In the genomic region with DNA sequence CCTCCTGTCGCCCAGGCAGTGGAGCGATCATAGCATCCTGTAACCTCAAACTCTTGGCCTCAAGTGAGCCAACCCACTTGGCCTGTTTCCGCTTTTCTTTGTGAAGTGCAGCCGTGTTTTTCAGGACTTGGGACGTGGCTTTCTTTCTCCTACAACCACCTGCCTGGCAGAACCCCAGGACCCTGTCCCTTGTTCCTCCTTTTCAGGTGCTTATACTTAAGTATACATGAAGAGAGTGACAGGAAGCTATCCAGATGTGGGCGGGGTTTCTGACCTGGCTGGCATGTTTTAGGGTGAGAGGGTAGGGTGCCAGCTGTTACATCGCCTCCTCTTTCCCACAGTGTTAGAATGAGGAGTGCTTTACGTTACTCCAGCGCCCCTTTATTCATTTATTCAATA, we compare ENCODE assay signal across 10 cellular contexts. TPM values are rescaled to one million over a fixed set of nuclear protein-coding genes. Genes with fewer than 3 reads are reported as not detected.
DNase-seq lines count a peak whose midpoint lies in the region; TF ChIP-seq lines count a peak whose summit lies in the region.
"Had no signal": no experiment of that assay in that cellular context is flagged by ENCODE, and none has a peak within 500 bp of the region (broad histone marks: within the 10 kb centered on the region; RNA-seq: fewer than 3 reads in every experiment).

No MANE protein-coding gene starts in this region.

- CTCF ChIA-PET in OCI-LY7 (lab: Charles Lee; ENCODE audit: unreplicated experiment) = interaction anchor here (0.6 kb wide), 1 partner anchor 482 kb away, joined by 4 read pairs; no protein-coding TSS in a partner anchor

- peaks cover 9% of the 10 kb centered on the region; the same call in 1 of the 2 replicates for H3K79me2 ChIP-seq in OCI-LY7 (ENCODE audit: insufficient read depth, low read depth, low read length)

- H3K36me3 ChIP-seq in OCI-LY7 (ENCODE audit: insufficient read depth, low read length) = peaks cover 48% of the 10 kb centered on the region
- peaks cover 17 to 49% (median 21%) of the 10 kb centered on the region in 3 donors for H3K36me3 ChIP-seq in esophagus squamous epithelium

- H3K27ac ChIP-seq in OCI-LY7 (ENCODE audit: low read depth, low read length, poor library complexity, severe bottlenecking) (peak overlapping the region; percentile 87), esophagus squamous epithelium (peak overlapping the region in 3 of 4 donors; percentile 97 to 98 (median 97))

- no peaks in the 10 kb centered on the region for H4K20me1 ChIP-seq in OCI-LY7 (ENCODE audit: insufficient read depth, low read length)

- POLR2A ChIA-PET in OCI-LY7 (lab: Charles Lee) = interaction anchor here (1.4 kb wide), 1 partner anchor 95 kb away, joined by 4 read pairs; the partner anchor contains the start of gene ZNF26

- no TSS peak for BruUV-seq in OCI-LY7 (replicated peaks; lab: Mats Ljungman, UMichigan)

- intact Hi-C loops in OCI-LY7 (cut with micrococcal nuclease; ENCODE audit: unreplicated experiment) (no loop called here), esophagus squamous epithelium (cut with DNase I) (no loop called here)

- H3K4me1 ChIP-seq in OCI-LY7 (ENCODE audit: insufficient read depth, low read length, poor library complexity, severe bottlenecking) (peaks cover 15% of the 10 kb centered on the region), esophagus squamous epithelium (peaks cover 4 to 14% (median 6%) of the 10 kb centered on the region in 3 donors)

- no peak overlapping the region for H2AFZ ChIP-seq in OCI-LY7 (ENCODE audit: low read length)

- peaks cover 66% of the 10 kb centered on the region for H3K9me3 ChIP-seq in OCI-LY7 (ENCODE audit: low read length)
- peaks cover 5 to 78% (median 75%) of the 10 kb centered on the region in 3 donors for H3K9me3 ChIP-seq in esophagus squamous epithelium

- H3K4me3 ChIP-seq in OCI-LY7 (ENCODE audit: low read depth, low read length, poor library complexity, severe bottlenecking) = peak overlapping the region; percentile 86
- peak overlapping the region; percentile 76 to 97 (median 90) for H3K4me3 ChIP-seq in esophagus squamous epithelium

- TF ChIP-seq POLR2A in esophagus squamous epithelium (IDR thresholded peaks at IDR 0.05) = no peak

- peak overlapping the region; percentile 90 for H3K4me2 ChIP-seq in OCI-LY7 (ENCODE audit: low read length)

- H3K9me2 ChIP-seq in OCI-LY7 (ENCODE audit: insufficient read depth, low read length) = no peaks in the 10 kb centered on the region

- no peak for TF ChIP-seq CTCF in OCI-LY7 (conservative IDR thresholded peaks at IDR 0.05; ENCODE audit: low read length)
- TF ChIP-seq CTCF in esophagus squamous epithelium (IDR thresholded peaks at IDR 0.05) = no peak

- WGBS in esophagus squamous epithelium, 2 donors = 58 to 69% methylated on average over 9 of the region's 9 CpGs

- no peaks in the 10 kb centered on the region for H3K27me3 ChIP-seq in esophagus squamous epithelium

- peak; percentile 10 for DNase-seq in ELR (ENCODE audit: low read depth)
- DNase-seq in OCI-LY7 (ENCODE audit: low spot score) = peak; percentile 23
- DNase-seq in esophagus squamous epithelium (lab: John Stamatoyannopoulos, UW) = no peak
- peak; percentile 6 for DNase-seq in pons (ENCODE audit: low spot score)
- no peak for DNase-seq in activated gamma-delta T cell treated with Interleukin-2 at 50 U/mL for 16 hours
- no peak for DNase-seq in NCI-H446 (lab: John Stamatoyannopoulos, UW)
- no peak for DNase-seq in HuH-7 (ENCODE audit: low spot score)
- DNase-seq in NCI-H345 treated with DMSO at 0.1 percent for 48 hours (lab: John Stamatoyannopoulos, UW; ENCODE audit: unreplicated experiment) = no peak
- DNase-seq: NCI-H1694 treated with DMSO at 0.1 percent for 48 hours, small intestine had no signal

RNA-seq across cellular contexts. Expression of gene ZNF140, which starts 0.7 kb away (rescaled TPM):
- 13.4 and 16.3 TPM in 2 replicates for total RNA-seq in OCI-LY7 (2014; rRNA removed; shearing (Covaris generic))
- total RNA-seq in OCI-LY7 (2022) = 13.1 and 15.7 TPM in 2 replicates
- 10 to 100 TPM in 2 of 4 donors, 1 to 10 TPM in 2; 3.9 to 17.5 (median 8.7) TPM for total RNA-seq in esophagus squamous epithelium

RNA-seq across cellular contexts. Expression of gene ZNF84, which starts 44.1 kb away (rescaled TPM):
- total RNA-seq in OCI-LY7 (2014; rRNA removed; shearing (Covaris generic)) = 22.1 and 26.9 TPM in 2 replicates
- total RNA-seq in OCI-LY7 (2022) (37.9 and 40.9 TPM in 2 replicates), esophagus squamous epithelium (10 to 100 TPM in 1 of 4 donors, 1 to 10 TPM in 3; 5.3 to 21.2 (median 6.6) TPM)

RNA-seq across cellular contexts. Expression of gene ZNF891, which starts 48.7 kb away (rescaled TPM):
- 3.1 and 3.2 TPM in 2 replicates for total RNA-seq in OCI-LY7 (2014; rRNA removed; shearing (Covaris generic))
- 5.0 and 5.9 TPM in 2 replicates for total RNA-seq in OCI-LY7 (2022)
- 1 to 10 TPM in 3 of 4 donors, under 1 TPM in 1; 0.53 to 3.2 (median 1.2) TPM for total RNA-seq in esophagus squamous epithelium

RNA-seq across cellular contexts. Expression of gene ZNF10, which starts 49.0 kb away (rescaled TPM):
- 5.9 and 8.0 TPM in 2 replicates for total RNA-seq in OCI-LY7 (2014; rRNA removed; shearing (Covaris generic))
- total RNA-seq in OCI-LY7 (2022) (7.1 and 10.1 TPM in 2 replicates), esophagus squamous epithelium (1 to 10 TPM; 2.2 to 5.9 (median 4.1) TPM)

Comparison
In these comparisons a context has a peak if more than half of its experiments do, and no peak if none do; other contexts are left out.
1. DNase-seq: peak in ELR (single experiment), OCI-LY7 (single experiment) and pons (single experiment); none in esophagus squamous epithelium (single experiment), activated gamma-delta T cell treated with Interleukin-2 at 50 U/mL for 16 hours (single experiment), NCI-H446 (0 of 2), HuH-7 (single experiment) and NCI-H345 treated with DMSO at 0.1 percent for 48 hours (single experiment).